1 cellular context compared by ENCODE assay signal in genomic region chr2:100766806-100767205, GRCh38.
TF ChIP-seq lines count a peak whose summit lies in the region.

No MANE protein-coding gene starts in this region.

TF ChIP-seq in SK-N-SH treated with all-trans-retinoic acid at 6 μM for 48 hours, 23 proteins besides CTCF, POLR2A, EP300 and RAD21 (continued from another document):
- TF ChIP-seq PATZ1 (CRISPR knock-in tag; IDR thresholded peaks at IDR 0.05; ENCODE audit: borderline replicate concordance) (no peak), ARNTL (CRISPR knock-in tag; IDR thresholded peaks at IDR 0.05; ENCODE audit: borderline replicate concordance, low read depth) (no peak)
